Comparison of ENCODE assay signal across 13 cellular contexts in genomic region chr21:44049182-44049581, GRCh38. TPM values are rescaled to one million over a fixed set of nuclear protein-coding genes. Genes with fewer than 3 reads are reported as not detected.
A peak's percentile ranks its signal among the peaks of the same experiment; 100 is the strongest.
DNase-seq lines count a peak whose midpoint lies in the region; ATAC-seq and TF ChIP-seq lines count a peak whose summit lies in the region.
"Had no signal": no experiment of that assay in that cellular context is flagged by ENCODE, and none has a peak within 500 bp of the region (broad histone marks: within the 10 kb centered on the region; RNA-seq: fewer than 3 reads in every experiment).

No MANE protein-coding gene starts in this region.

- intact Hi-C loops in CD4-positive, alpha-beta memory T cell (cut with micrococcal nuclease), result no loop called here
- intact Hi-C loops in natural killer cell (cut with micrococcal nuclease), result no loop called here

- TF ChIP-seq CTCF in HEK293 (tag by site-specific recombination; IDR thresholded peaks at IDR 0.05) (no peak; the same call in 1 of the 2 replicates), natural killer cell (IDR thresholded peaks at IDR 0.05) (no peak)

- POLR2A ChIA-PET in CD4-positive, alpha-beta memory T cell (lab: Charles Lee; ENCODE audit: partially characterized antibody), result interaction anchor here (1.4 kb wide), 1 partner anchor 35 kb away, joined by 3 read pairs; no protein-coding TSS in a partner anchor
- POLR2A ChIA-PET in HEK293 (lab: Yijun Ruan, JAX), result no interaction called here

- no peaks in the 10 kb centered on the region for H3K27me3 ChIP-seq in CD4-positive, alpha-beta memory T cell (ENCODE audit: insufficient read depth, low read length)

- no peak for DNase-seq in CD4-positive, alpha-beta memory T cell
- DNase-seq in central memory CD8-positive, alpha-beta T cell (ENCODE audit: low spot score in 2 of 2), result no peak
- DNase-seq in natural killer cell (no peak), dedifferentiated amniotic fluid mesenchymal stem cell (ENCODE audit: extremely low spot score) (no peak)
- DNase-seq: Caco-2; erythroblast; NCI-H2107; stimulated activated CD4-positive, alpha-beta T cell treated with anti-CD3 and anti-CD28 coated beads, Interleukin-4, amount 100 ng/mL, for 1 hour; stimulated activated naive CD8-positive, alpha-beta T cell treated with anti-CD3 and anti-CD28 coated beads, Interleukin-15, amount 100 ng/mL, for 72 hours had no signal

- H3K36me3 Mint-ChIP-seq in CD4-positive, alpha-beta memory T cell, result peaks cover 21 to 54% of the 10 kb centered on the region in 2 donors
- H3K36me3 Mint-ChIP-seq in central memory CD8-positive, alpha-beta T cell (ENCODE audit: insufficient read depth), result peaks cover 48% of the 10 kb centered on the region
- peaks cover 9% of the 10 kb centered on the region for H3K36me3 Mint-ChIP-seq in natural killer cell

- H3K4me3 ChIP-seq in CD4-positive, alpha-beta memory T cell (ENCODE audit: low read length in 2 of 2), result no peak overlapping the region
- no peak overlapping the region for H3K4me3 ChIP-seq in HEK293 (ENCODE audit: low read depth, low read length)

- no peak overlapping the region for H3K27ac ChIP-seq in CD4-positive, alpha-beta memory T cell (ENCODE audit: low read depth, low read length)
- no peak overlapping the region for H3K27ac ChIP-seq in HEK293 (ENCODE audit: extremely low read depth, low read depth, low read length)

- H3K9me3 ChIP-seq in CD4-positive, alpha-beta memory T cell (ENCODE audit: control insufficient read depth in 1 of 2, low read length in 2 of 2), result no peaks in the 10 kb centered on the region
- H3K9me3 ChIP-seq in HEK293 (ENCODE audit: control insufficient read depth, insufficient read depth, low read depth, low read length), result no peaks in the 10 kb centered on the region
- H3K9me3 ChIP-seq: Caco-2 had no signal

- peaks cover 42% of the 10 kb centered on the region for H3K36me3 ChIP-seq in CD4-positive, alpha-beta memory T cell (ENCODE audit: insufficient read depth, low read length)
- peaks cover 0 to 22% of the 10 kb centered on the region in 2 experiments; a peak in 2 of 3 replicates for H3K36me3 ChIP-seq in HEK293 (ENCODE audit: control insufficient read depth in 2 of 2, insufficient read depth in 1 of 2, low read length in 2 of 2)

- peak overlapping the region in 6 of 7 donors; percentile 2 to 87 (median 64) for H3K27ac Mint-ChIP-seq in CD4-positive, alpha-beta memory T cell
- peak overlapping the region; percentile 93 for H3K27ac Mint-ChIP-seq in central memory CD8-positive, alpha-beta T cell (ENCODE audit: low read depth)
- H3K27ac Mint-ChIP-seq in natural killer cell, result peak overlapping the region; percentile 72 to 86
- H3K27ac Mint-ChIP-seq: mesothelial cell of epicardium had no signal

- peaks cover 13% of the 10 kb centered on the region for H3K4me1 ChIP-seq in CD4-positive, alpha-beta memory T cell (ENCODE audit: insufficient read depth, low read length)
- H3K4me1 ChIP-seq in HEK293 (ENCODE audit: control insufficient read depth, insufficient read depth, low read length), result no peaks in the 10 kb centered on the region
- H3K4me1 ChIP-seq: Caco-2 had no signal

- peak overlapping the region in 1 of 8 donors; percentile 38 for H3K4me3 Mint-ChIP-seq in CD4-positive, alpha-beta memory T cell
- no peak overlapping the region for H3K4me3 Mint-ChIP-seq in central memory CD8-positive, alpha-beta T cell
- no peak overlapping the region for H3K4me3 Mint-ChIP-seq in natural killer cell
- H3K4me3 Mint-ChIP-seq: mesothelial cell of epicardium; stimulated activated naive CD8-positive, alpha-beta T cell treated with anti-CD3 and anti-CD28 coated beads, Interleukin-15, amount 100 ng/mL, for 72 hours had no signal

- H3K27me3 Mint-ChIP-seq in CD4-positive, alpha-beta memory T cell, result no peaks in the 10 kb centered on the region
- H3K27me3 Mint-ChIP-seq in central memory CD8-positive, alpha-beta T cell, result no peaks in the 10 kb centered on the region
- no peaks in the 10 kb centered on the region for H3K27me3 Mint-ChIP-seq in natural killer cell (ENCODE audit: low read depth in 2 of 2)
- H3K27me3 Mint-ChIP-seq: stimulated activated naive CD8-positive, alpha-beta T cell treated with anti-CD3 and anti-CD28 coated beads, Interleukin-15, amount 100 ng/mL, for 72 hours had no signal

- peaks cover 13 to 28% (median 19%) of the 10 kb centered on the region in 4 donors for H3K4me1 Mint-ChIP-seq in CD4-positive, alpha-beta memory T cell
- H3K4me1 Mint-ChIP-seq in central memory CD8-positive, alpha-beta T cell, result peaks cover 37% of the 10 kb centered on the region
- peaks cover 57 to 65% of the 10 kb centered on the region in 2 donors for H3K4me1 Mint-ChIP-seq in natural killer cell
- H3K4me1 Mint-ChIP-seq: mesothelial cell of epicardium had no signal

- CTCF ChIA-PET in CD4-positive, alpha-beta memory T cell (lab: Charles Lee; ENCODE audit: partially characterized antibody), result interaction anchor here (1.0 kb wide), 1 partner anchor 9 kb away, joined by 3 read pairs; no protein-coding TSS in a partner anchor
- CTCF ChIA-PET in HEK293 (lab: Yijun Ruan, JAX), result interaction anchor here (0.8 to 1.0 kb wide), 2 partner anchors 9 to 24 kb away, joined by 3 read pairs; no protein-coding TSS in a partner anchor

- no peaks in the 10 kb centered on the region for H3K9me3 Mint-ChIP-seq in CD4-positive, alpha-beta memory T cell
- H3K9me3 Mint-ChIP-seq in central memory CD8-positive, alpha-beta T cell, result no peaks in the 10 kb centered on the region
- H3K9me3 Mint-ChIP-seq in natural killer cell, result no peaks in the 10 kb centered on the region
- H3K9me3 Mint-ChIP-seq: mesothelial cell of epicardium; stimulated activated naive CD8-positive, alpha-beta T cell treated with anti-CD3 and anti-CD28 coated beads, Interleukin-15, amount 100 ng/mL, for 72 hours had no signal

- no peak for ATAC-seq in central memory CD8-positive, alpha-beta T cell (replicated peaks; ENCODE audit: extremely low read depth, poor library complexity, severe bottlenecking)
- ATAC-seq in natural killer cell, result peak in 1 of 3 donors; percentile 4
- no peak for ATAC-seq in GM18517 (IDR thresholded peaks at IDR 0.05; ENCODE audit: unreplicated experiment)
- no peak for ATAC-seq in GM21360 (IDR thresholded peaks at IDR 0.05; ENCODE audit: unreplicated experiment)
- ATAC-seq: stimulated activated naive CD8-positive, alpha-beta T cell treated with anti-CD3 and anti-CD28 coated beads, Interleukin-15, amount 100 ng/mL, for 72 hours had no signal

TF ChIP-seq in HEK293, 187 proteins besides CTCF, POLR2A, EP300 and RAD21 (continues in another document):
- TF ChIP-seq ZNF202 (tag by site-specific recombination; IDR thresholded peaks at IDR 0.05; ENCODE audit: borderline replicate concordance) (no peak), REST (tag by site-specific recombination; IDR thresholded peaks at IDR 0.05) (no peak), ZNF549 (tag by site-specific recombination; IDR thresholded peaks at IDR 0.05) (no peak), ZNF280C (tag by site-specific recombination; IDR thresholded peaks at IDR 0.05) (no peak), REPIN1 (tag by site-specific recombination; IDR thresholded peaks at IDR 0.05; ENCODE audit: low read depth) (no peak), ZIC2 (tag by site-specific recombination; IDR thresholded peaks at IDR 0.05) (peak; percentile 9; the same call in 1 of the 2 replicates)

RNA-seq across cellular contexts. Expression of gene TRAPPC10, which starts 37.1 kb away (rescaled TPM):
- total RNA-seq in CD4-positive, alpha-beta memory T cell, result 10 to 100 TPM; 94.2 to 95.5 TPM
- 10 to 100 TPM; 17.7 to 40.2 TPM for polyA plus RNA-seq in CD4-positive, alpha-beta memory T cell
- total RNA-seq in natural killer cell, result 100 to 1,000 TPM; 187 to 232 (median 213) TPM

RNA-seq across cellular contexts. Expression of gene PWP2, which starts 58.0 kb away (rescaled TPM):
- total RNA-seq in CD4-positive, alpha-beta memory T cell, result 10 to 100 TPM; 27.2 to 28.2 TPM
- 10 to 100 TPM in 1 of 2 donors, under 1 TPM in 1; 0.35 to 13.9 TPM for polyA plus RNA-seq in CD4-positive, alpha-beta memory T cell
- total RNA-seq in natural killer cell, result 10 to 100 TPM; 28.5 to 32.7 (median 32.7) TPM
